Comparison of ENCODE assay signal across 17 cellular contexts in genomic region chr12:104632724-104633181, GRCh38.
DNase-seq lines count a peak whose midpoint lies in the region; ATAC-seq and TF ChIP-seq lines count a peak whose summit lies in the region.
"Had no signal": no experiment of that assay in that cellular context is flagged by ENCODE, and none has a peak within 500 bp of the region (broad histone marks: within the 10 kb centered on the region; RNA-seq: fewer than 3 reads in every experiment).

No MANE protein-coding gene starts in this region.

- TF ChIP-seq CTCF in choroid plexus epithelial cell (conservative IDR thresholded peaks at IDR 0.05; ENCODE audit: low read depth, low read length) (no peak), omental fat pad (IDR thresholded peaks at IDR 0.05) (no peak), body of pancreas (IDR thresholded peaks at IDR 0.05) (no peak)

- TF ChIP-seq POLR2A in body of pancreas (IDR thresholded peaks at IDR 0.05), result no peak

- peak; percentile 79 for ATAC-seq in omental fat pad (ENCODE audit: low FRiP score)
- no peak for ATAC-seq in GM21360 (IDR thresholded peaks at IDR 0.05; ENCODE audit: unreplicated experiment)
- ATAC-seq in body of pancreas, result no peak
- ATAC-seq: activated CD8-positive, alpha-beta T cell treated with anti-CD3 and anti-CD28 coated beads for 36 hours; GM12878 had no signal

- in situ Hi-C loops in GM23248 (cut with MboI), result no loop called here

- H3K9me2 ChIP-seq in GM23248 (ENCODE audit: insufficient read depth), result no peaks in the 10 kb centered on the region

- peak; percentile 67 for DNase-seq in NCI-H2107 treated with DMSO at 0.1 percent for 48 hours (lab: John Stamatoyannopoulos, UW; ENCODE audit: unreplicated experiment)
- DNase-seq in NCI-H2107 (lab: John Stamatoyannopoulos, UW), result no peak
- DNase-seq in GM23248, result peak; percentile 75
- DNase-seq in choroid plexus epithelial cell (ENCODE audit: low read depth), result peak; percentile 73
- no peak for DNase-seq in omental fat pad (ENCODE audit: low spot score)
- no peak for DNase-seq in NCI-H1436 treated with DMSO at 0.1 percent for 48 hours (lab: John Stamatoyannopoulos, UW)
- DNase-seq in body of pancreas, result no peak
- DNase-seq: activated CD8-positive, alpha-beta T cell treated with anti-CD3 and anti-CD28 coated beads for 36 hours; H9; lower lobe of right lung; NCI-H1048; NCI-H345; Peyer's patch; T-helper 2 cell had no signal

- intact Hi-C loops in body of pancreas (cut with DNase I), result no loop called here

- H3K9me3 ChIP-seq in GM23248 (ENCODE audit: low read depth) (no peaks in the 10 kb centered on the region), body of pancreas (no peaks in the 10 kb centered on the region)
- H3K9me3 ChIP-seq: lower lobe of right lung, Peyer's patch had no signal

- H3K36me3 ChIP-seq in GM23248 (ENCODE audit: low read depth), result no peaks in the 10 kb centered on the region
- no peaks in the 10 kb centered on the region for H3K36me3 ChIP-seq in body of pancreas (replicated peaks in 1 of 2; ENCODE audit: insufficient read depth in 1 of 2, low read depth in 2 of 2)
- H3K36me3 ChIP-seq: lower lobe of right lung, Peyer's patch had no signal

- H2AFZ ChIP-seq in GM23248, result peak overlapping the region; percentile 55

- no peaks in the 10 kb centered on the region for H4K20me1 ChIP-seq in GM23248 (ENCODE audit: insufficient read depth)

- H3K27me3 ChIP-seq in GM23248 (replicated peaks; ENCODE audit: insufficient read depth) (no peaks in the 10 kb centered on the region), body of pancreas (no peaks in the 10 kb centered on the region)
- H3K27me3 ChIP-seq: Peyer's patch had no signal

- H3K27ac ChIP-seq in GM23248 (peak overlapping the region; percentile 23), body of pancreas (no peak overlapping the region)
- H3K27ac ChIP-seq: 22Rv1, lower lobe of right lung had no signal

- H3K9ac ChIP-seq in GM23248, result peak overlapping the region; percentile 20

- no peaks in the 10 kb centered on the region for H3F3A ChIP-seq in GM23248 (ENCODE audit: insufficient read depth)

- H3K4me3 ChIP-seq in GM23248, result peak overlapping the region; percentile 40
- H3K4me3 ChIP-seq in choroid plexus epithelial cell (ENCODE audit: low read depth, low read length), result peak overlapping the region; percentile 22
- H3K4me3 ChIP-seq in body of pancreas, result no peak overlapping the region
- H3K4me3 ChIP-seq: GM12878, lower lobe of right lung, Peyer's patch had no signal

- peak overlapping the region; percentile 13 for H3K4me2 ChIP-seq in GM23248 (ENCODE audit: unreplicated experiment)

- H3K4me1 ChIP-seq in GM23248 (ENCODE audit: insufficient read depth) (peaks cover 11% of the 10 kb centered on the region), body of pancreas (no peaks in the 10 kb centered on the region)

- no peaks in the 10 kb centered on the region for H3K79me2 ChIP-seq in GM23248 (ENCODE audit: insufficient read depth)

- WGBS in GM23248 (ENCODE audit: low coverage in 1 of 2, low lambda C conversion rate in 2 of 2, missing lambda C conversion rate in 2 of 2), 2 experiments, result 14 to 15% methylated on average over 13 of the region's 13 CpGs
- WGBS in body of pancreas, 2 donors, result 58 to 60% methylated on average over 13 of the region's 13 CpGs

Comparison
In these comparisons a context has a peak if more than half of its experiments do, and no peak if none do; other contexts are left out.
1. DNase-seq: peak in NCI-H2107 treated with DMSO at 0.1 percent for 48 hours (single experiment), GM23248 (single experiment) and choroid plexus epithelial cell (single experiment); none in NCI-H2107 (single experiment), omental fat pad (single experiment), NCI-H1436 treated with DMSO at 0.1 percent for 48 hours (single experiment) and body of pancreas (0 of 4).
2. H3K4me3 ChIP-seq: peak in GM23248 (single experiment) and choroid plexus epithelial cell (single experiment); none in body of pancreas (0 of 2).